ENCODE assay signal across 36 cellular contexts in genomic region chr4:98754736-98755135, GRCh38.
"Had no signal": no experiment of that assay in that cellular context is flagged by ENCODE, and none has a peak within 500 bp of the region (broad histone marks: within the 10 kb centered on the region; RNA-seq: fewer than 3 reads in every experiment).

No MANE protein-coding gene starts in this region.

- H3K27ac Mint-ChIP-seq: activated CD4-positive, alpha-beta memory T cell treated with anti-CD3 and anti-CD28 coated beads, Interleukin-2, amount 10 ng/mL, durations not matched to agents 7 days and 5 days; activated CD4-positive, alpha-beta T cell treated with anti-CD3 and anti-CD28 coated beads for 36 hours; activated CD4-positive, alpha-beta T cell treated with anti-CD3 and anti-CD28 coated beads, Interleukin-2, amount 10 ng/mL, durations not matched to agents 7 days and 5 days; activated CD8-positive, alpha-beta memory T cell treated with anti-CD3 and anti-CD28 coated beads, Interleukin-2, amount 10 ng/mL, durations not matched to agents 7 days and 5 days; activated CD8-positive, alpha-beta T cell treated with anti-CD3 and anti-CD28 coated beads, Interleukin-2, amount 10 ng/mL, durations not matched to agents 7 days and 5 days; activated naive CD4-positive, alpha-beta T cell treated with anti-CD3 and anti-CD28 coated beads for 36 hours; activated naive CD4-positive, alpha-beta T cell treated with anti-CD3 and anti-CD28 coated beads, Interleukin-2, amount 50 U/mL, for 72 hours; activated naive CD8-positive, alpha-beta T cell treated with anti-CD3 and anti-CD28 coated beads for 36 hours; activated T-cell treated with anti-CD3 and anti-CD28 coated beads, Interleukin-2, amount 50 U/mL, for 72 hours; activated T-helper 1 cell treated with anti-CD3 and anti-CD28 coated beads, Interleukin-12 subunit alpha, Interleukin-12 subunit beta, Interleukin-2, Interleukin-4 antibody, amounts not matched to agents 30 ng/mL and 10 ng/mL and 1 ng/mL, durations not matched to agents 14 hours and 24 hours and 36 hours; activated T-helper 17 cell treated with anti-CD3 and anti-CD28 coated beads, Interleukin-2, amount 50 U/mL, for 72 hours; T-helper 1 cell treated with Interleukin-12 subunit alpha and Interleukin-12 subunit beta and Interleukin-4 antibody, amounts not matched to agents 30 μg/mL and 1 μg/mL, for 36 hours; T-helper 2 cell treated with Interferon-gamma antibody and Interleukin-4, amounts not matched to agents 5 μg/mL and 100 μg/mL, for 36 hours had no signal

- H3K36me3 ChIP-seq: adrenal gland, brain microvascular endothelial cell, breast epithelium had no signal

- H3K4me1 ChIP-seq: adrenal gland, body of pancreas, breast epithelium had no signal

- H3K9me3 ChIP-seq: adrenal gland, body of pancreas, breast epithelium had no signal

- H3K4me1 Mint-ChIP-seq: activated CD4-positive, alpha-beta memory T cell treated with anti-CD3 and anti-CD28 coated beads, Interleukin-2, amount 10 ng/mL, durations not matched to agents 7 days and 5 days; activated CD4-positive, alpha-beta T cell treated with anti-CD3 and anti-CD28 coated beads for 36 hours; activated CD4-positive, alpha-beta T cell treated with anti-CD3 and anti-CD28 coated beads, Interleukin-2, amount 10 ng/mL, durations not matched to agents 7 days and 5 days; activated CD8-positive, alpha-beta memory T cell treated with anti-CD3 and anti-CD28 coated beads, Interleukin-2, amount 10 ng/mL, durations not matched to agents 7 days and 5 days; activated naive CD8-positive, alpha-beta T cell treated with anti-CD3 and anti-CD28 coated beads for 36 hours had no signal

- DNase-seq: activated CD4-positive, alpha-beta memory T cell treated with anti-CD3 and anti-CD28 coated beads, Interleukin-2, amount 10 ng/mL, durations not matched to agents 7 days and 5 days; activated CD4-positive, alpha-beta T cell treated with anti-CD3 and anti-CD28 coated beads for 1 hour; activated CD4-positive, alpha-beta T cell treated with anti-CD3 and anti-CD28 coated beads for 36 hours; activated CD4-positive, alpha-beta T cell treated with anti-CD3 and anti-CD28 coated beads for 48 hours; activated CD4-positive, alpha-beta T cell treated with anti-CD3 and anti-CD28 coated beads, Interleukin-2, amount 10 ng/mL, durations not matched to agents 7 days and 5 days; activated CD4-positive, alpha-beta T cell treated with anti-CD3 and anti-CD28 coated beads, Interleukin-2, amount 50 U/mL, for 48 hours; activated CD4-positive, CD25-positive, alpha-beta regulatory T cell; activated CD8-positive, alpha-beta memory T cell treated with anti-CD3 and anti-CD28 coated beads for 24 hours; activated CD8-positive, alpha-beta memory T cell treated with anti-CD3 and anti-CD28 coated beads, Interleukin-2, amount 10 ng/mL, durations not matched to agents 7 days and 5 days; activated CD8-positive, alpha-beta memory T cell treated with anti-CD3 and anti-CD28 coated beads, Interleukin-2, amount 50 U/mL, for 48 hours; activated CD8-positive, alpha-beta T cell treated with anti-CD3 and anti-CD28 coated beads, Interleukin-2, amount 10 ng/mL, durations not matched to agents 7 days and 5 days; activated effector memory CD4-positive, alpha-beta T cell treated with anti-CD3 and anti-CD28 coated beads, Interleukin-2, amount 50 U/mL, for 16 hours; activated gamma-delta T cell treated with Interleukin-2 at 50 U/mL for 16 hours; activated naive CD4-positive, alpha-beta T cell; activated naive CD4-positive, alpha-beta T cell treated with anti-CD3 and anti-CD28 coated beads for 36 hours; activated naive CD4-positive, alpha-beta T cell treated with anti-CD3 and anti-CD28 coated beads, Interleukin-2, amount 50 U/mL, for 16 hours; activated naive CD8-positive, alpha-beta T cell treated with anti-CD3 and anti-CD28 coated beads for 36 hours; activated T-cell treated with anti-CD3 and anti-CD28 coated beads, Interleukin-2, amount 50 U/mL, for 4 hours; activated T-cell treated with anti-CD3 and anti-CD28 coated beads, Interleukin-2, amount 50 U/mL, for 72 hours; adrenal gland; amniotic stem cell; aorta; body of pancreas; brain microvascular endothelial cell; central memory CD4-positive, alpha-beta T cell; T-helper 1 cell; T-helper 2 cell; T-helper 9 cell had no signal

- H3K27me3 Mint-ChIP-seq: activated CD4-positive, alpha-beta memory T cell treated with anti-CD3 and anti-CD28 coated beads, Interleukin-2, amount 10 ng/mL, durations not matched to agents 7 days and 5 days; activated CD4-positive, alpha-beta T cell treated with anti-CD3 and anti-CD28 coated beads for 36 hours; activated CD4-positive, alpha-beta T cell treated with anti-CD3 and anti-CD28 coated beads, Interleukin-2, amount 10 ng/mL, durations not matched to agents 7 days and 5 days; activated naive CD8-positive, alpha-beta T cell treated with anti-CD3 and anti-CD28 coated beads for 36 hours; activated T-helper 17 cell treated with anti-CD3 and anti-CD28 coated beads, Interleukin-2, amount 50 U/mL, for 72 hours had no signal

- ATAC-seq: activated CD4-positive, alpha-beta T cell treated with anti-CD3 and anti-CD28 coated beads for 36 hours; activated CD4-positive, CD25-positive, alpha-beta regulatory T cell treated with anti-CD3 and anti-CD28 coated beads, Interleukin-2, amount 50 U/mL, for 24 hours; activated CD8-positive, alpha-beta memory T cell treated with anti-CD3 and anti-CD28 coated beads, Interleukin-2, amount 10 ng/mL, durations not matched to agents 7 days and 5 days; activated CD8-positive, alpha-beta T cell treated with anti-CD3 and anti-CD28 coated beads, Interleukin-2, amount 10 ng/mL, durations not matched to agents 7 days and 5 days; activated naive CD4-positive, alpha-beta T cell treated with anti-CD3 and anti-CD28 coated beads, Interleukin-2, amount 50 U/mL, for 72 hours; activated T-cell treated with anti-CD3 and anti-CD28 coated beads, Interleukin-2, amount 50 U/mL, for 4 hours; activated T-cell treated with anti-CD3 and anti-CD28 coated beads, Interleukin-2, amount 50 U/mL, for 72 hours; activated T-helper 17 cell treated with anti-CD3 and anti-CD28 coated beads, Interleukin-2, amount 50 U/mL, for 72 hours; body of pancreas had no signal

- H3K9me3 Mint-ChIP-seq: activated CD4-positive, alpha-beta memory T cell treated with anti-CD3 and anti-CD28 coated beads, Interleukin-2, amount 10 ng/mL, durations not matched to agents 7 days and 5 days; activated CD4-positive, alpha-beta T cell treated with anti-CD3 and anti-CD28 coated beads, Interleukin-2, amount 10 ng/mL, durations not matched to agents 7 days and 5 days; activated naive CD4-positive, alpha-beta T cell treated with anti-CD3 and anti-CD28 coated beads for 36 hours; activated naive CD4-positive, alpha-beta T cell treated with anti-CD3 and anti-CD28 coated beads, Interleukin-2, amount 50 U/mL, for 72 hours; activated naive CD8-positive, alpha-beta T cell treated with anti-CD3 and anti-CD28 coated beads for 36 hours; activated T-cell treated with anti-CD3 and anti-CD28 coated beads, Interleukin-2, amount 50 U/mL, for 4 hours; activated T-cell treated with anti-CD3 and anti-CD28 coated beads, Interleukin-2, amount 50 U/mL, for 72 hours; activated T-helper 1 cell treated with anti-CD3 and anti-CD28 coated beads, Interleukin-12 subunit alpha, Interleukin-12 subunit beta, Interleukin-2, Interleukin-4 antibody, amounts not matched to agents 30 ng/mL and 10 ng/mL and 1 ng/mL, durations not matched to agents 14 hours and 24 hours and 36 hours; activated T-helper 17 cell treated with anti-CD3 and anti-CD28 coated beads, Interleukin-2, amount 50 U/mL, for 72 hours; T-helper 1 cell treated with Interleukin-12 subunit alpha and Interleukin-12 subunit beta and Interleukin-4 antibody, amounts not matched to agents 30 μg/mL and 1 μg/mL, for 36 hours; T-helper 2 cell treated with Interferon-gamma antibody and Interleukin-4, amounts not matched to agents 5 μg/mL and 100 μg/mL, for 36 hours had no signal

- H3K27ac ChIP-seq: adrenal gland, body of pancreas, brain microvascular endothelial cell, breast epithelium, VCaP had no signal

- H3K4me3 Mint-ChIP-seq: activated CD4-positive, alpha-beta memory T cell treated with anti-CD3 and anti-CD28 coated beads, Interleukin-2, amount 10 ng/mL, durations not matched to agents 7 days and 5 days; activated CD4-positive, alpha-beta T cell treated with anti-CD3 and anti-CD28 coated beads for 36 hours; activated CD4-positive, alpha-beta T cell treated with anti-CD3 and anti-CD28 coated beads, Interleukin-2, amount 10 ng/mL, durations not matched to agents 7 days and 5 days; activated CD8-positive, alpha-beta memory T cell treated with anti-CD3 and anti-CD28 coated beads, Interleukin-2, amount 10 ng/mL, durations not matched to agents 7 days and 5 days; activated CD8-positive, alpha-beta T cell treated with anti-CD3 and anti-CD28 coated beads, Interleukin-2, amount 10 ng/mL, durations not matched to agents 7 days and 5 days; activated naive CD4-positive, alpha-beta T cell treated with anti-CD3 and anti-CD28 coated beads for 36 hours; activated naive CD8-positive, alpha-beta T cell treated with anti-CD3 and anti-CD28 coated beads for 36 hours; activated T-cell treated with anti-CD3 and anti-CD28 coated beads, Interleukin-2, amount 50 U/mL, for 4 hours; activated T-cell treated with anti-CD3 and anti-CD28 coated beads, Interleukin-2, amount 50 U/mL, for 72 hours; activated T-helper 1 cell treated with anti-CD3 and anti-CD28 coated beads, Interleukin-12 subunit alpha, Interleukin-12 subunit beta, Interleukin-2, Interleukin-4 antibody, amounts not matched to agents 30 ng/mL and 10 ng/mL and 1 ng/mL, durations not matched to agents 14 hours and 24 hours and 36 hours; activated T-helper 17 cell treated with anti-CD3 and anti-CD28 coated beads, Interleukin-2, amount 50 U/mL, for 72 hours; T-helper 1 cell treated with Interleukin-12 subunit alpha and Interleukin-12 subunit beta and Interleukin-4 antibody, amounts not matched to agents 30 μg/mL and 1 μg/mL, for 36 hours; T-helper 2 cell treated with Interferon-gamma antibody and Interleukin-4, amounts not matched to agents 5 μg/mL and 100 μg/mL, for 36 hours had no signal

- H3K36me3 Mint-ChIP-seq: activated CD8-positive, alpha-beta memory T cell treated with anti-CD3 and anti-CD28 coated beads, Interleukin-2, amount 10 ng/mL, durations not matched to agents 7 days and 5 days; activated naive CD4-positive, alpha-beta T cell treated with anti-CD3 and anti-CD28 coated beads, Interleukin-2, amount 50 U/mL, for 72 hours; activated naive CD8-positive, alpha-beta T cell treated with anti-CD3 and anti-CD28 coated beads for 36 hours had no signal

- H3K4me3 ChIP-seq: adrenal gland, body of pancreas, breast epithelium had no signal

- H3K27me3 ChIP-seq: adrenal gland, body of pancreas, brain microvascular endothelial cell, breast epithelium had no signal
